In genomic region chr15:48120751-48121150, GRCh38 we compare ENCODE assay signal across 2 cellular contexts.
TF ChIP-seq lines count a peak whose summit lies in the region.

Gene SLC24A5 (plus strand): TSS chr15:48120990. CDS start chr15:48121045, 55 bp downstream.

TF ChIP-seq in SK-N-SH, 30 proteins besides CTCF, POLR2A, EP300 and RAD21 (continued from another document):
- TF ChIP-seq, protein P1, sequence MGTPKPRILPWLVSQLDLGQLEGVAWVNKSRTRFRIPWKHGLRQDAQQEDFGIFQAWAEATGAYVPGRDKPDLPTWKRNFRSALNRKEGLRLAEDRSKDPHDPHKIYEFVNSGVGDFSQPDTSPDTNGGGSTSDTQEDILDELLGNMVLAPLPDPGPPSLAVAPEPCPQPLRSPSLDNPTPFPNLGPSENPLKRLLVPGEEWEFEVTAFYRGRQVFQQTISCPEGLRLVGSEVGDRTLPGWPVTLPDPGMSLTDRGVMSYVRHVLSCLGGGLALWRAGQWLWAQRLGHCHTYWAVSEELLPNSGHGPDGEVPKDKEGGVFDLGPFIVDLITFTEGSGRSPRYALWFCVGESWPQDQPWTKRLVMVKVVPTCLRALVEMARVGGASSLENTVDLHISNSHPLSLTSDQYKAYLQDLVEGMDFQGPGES (IDR thresholded peaks at IDR 0.05; ENCODE audit: low read depth, low read length): no peak

TF ChIP-seq in SK-N-SH treated with all-trans-retinoic acid at 6 μM for 48 hours, 23 proteins besides CTCF, POLR2A, EP300 and RAD21 (continued from another document):
- TF ChIP-seq POU6F1 (CRISPR knock-in tag; IDR thresholded peaks at IDR 0.05; ENCODE audit: borderline replicate concordance, low read depth) (no peak), CSDC2 (CRISPR knock-in tag; IDR thresholded peaks at IDR 0.05) (no peak), ESRRG (CRISPR knock-in tag; IDR thresholded peaks at IDR 0.05) (no peak), ZNF8 (CRISPR knock-in tag; IDR thresholded peaks at IDR 0.05) (no peak), TCF4 (CRISPR knock-in tag; IDR thresholded peaks at IDR 0.05; ENCODE audit: borderline replicate concordance) (no peak), ZFP30 (CRISPR knock-in tag; IDR thresholded peaks at IDR 0.05) (no peak), ZNF565 (CRISPR knock-in tag; conservative IDR thresholded peaks at IDR 0.05; ENCODE audit: low read depth) (no peak), CSRNP3 (CRISPR knock-in tag; IDR thresholded peaks at IDR 0.05) (no peak), BACH2 (CRISPR knock-in tag; IDR thresholded peaks at IDR 0.05; ENCODE audit: borderline replicate concordance) (no peak)
- TF ChIP-seq, protein P2, sequence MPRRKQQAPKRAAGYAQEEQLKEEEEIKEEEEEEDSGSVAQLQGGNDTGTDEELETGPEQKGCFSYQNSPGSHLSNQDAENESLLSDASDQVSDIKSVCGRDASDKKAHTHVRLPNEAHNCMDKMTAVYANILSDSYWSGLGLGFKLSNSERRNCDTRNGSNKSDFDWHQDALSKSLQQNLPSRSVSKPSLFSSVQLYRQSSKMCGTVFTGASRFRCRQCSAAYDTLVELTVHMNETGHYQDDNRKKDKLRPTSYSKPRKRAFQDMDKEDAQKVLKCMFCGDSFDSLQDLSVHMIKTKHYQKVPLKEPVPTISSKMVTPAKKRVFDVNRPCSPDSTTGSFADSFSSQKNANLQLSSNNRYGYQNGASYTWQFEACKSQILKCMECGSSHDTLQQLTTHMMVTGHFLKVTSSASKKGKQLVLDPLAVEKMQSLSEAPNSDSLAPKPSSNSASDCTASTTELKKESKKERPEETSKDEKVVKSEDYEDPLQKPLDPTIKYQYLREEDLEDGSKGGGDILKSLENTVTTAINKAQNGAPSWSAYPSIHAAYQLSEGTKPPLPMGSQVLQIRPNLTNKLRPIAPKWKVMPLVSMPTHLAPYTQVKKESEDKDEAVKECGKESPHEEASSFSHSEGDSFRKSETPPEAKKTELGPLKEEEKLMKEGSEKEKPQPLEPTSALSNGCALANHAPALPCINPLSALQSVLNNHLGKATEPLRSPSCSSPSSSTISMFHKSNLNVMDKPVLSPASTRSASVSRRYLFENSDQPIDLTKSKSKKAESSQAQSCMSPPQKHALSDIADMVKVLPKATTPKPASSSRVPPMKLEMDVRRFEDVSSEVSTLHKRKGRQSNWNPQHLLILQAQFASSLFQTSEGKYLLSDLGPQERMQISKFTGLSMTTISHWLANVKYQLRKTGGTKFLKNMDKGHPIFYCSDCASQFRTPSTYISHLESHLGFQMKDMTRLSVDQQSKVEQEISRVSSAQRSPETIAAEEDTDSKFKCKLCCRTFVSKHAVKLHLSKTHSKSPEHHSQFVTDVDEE (CRISPR knock-in tag; IDR thresholded peaks at IDR 0.05): no peak
